ENCODE assay signal across 8 cellular contexts in genomic region chr19:40284501-40285352, GRCh38. TPM values are rescaled to one million over a fixed set of nuclear protein-coding genes. Genes with fewer than 3 reads are reported as not detected.
DNase-seq lines count a peak whose midpoint lies in the region; ATAC-seq and TF ChIP-seq lines count a peak whose summit lies in the region.

TSS of gene AKT2 (minus strand) at chr19:40285345. CDS start at chr19:40265267, 20,078 bp downstream.

- H3K9me3 Mint-ChIP-seq in CD4-positive, CD25-positive, alpha-beta regulatory T cell: peaks cover 0 to 2% (median 0%) of the 10 kb centered on the region in 7 donors
- H3K9me3 Mint-ChIP-seq in activated naive CD4-positive, alpha-beta T cell treated with anti-CD3 and anti-CD28 coated beads, Interleukin-2, amount 50 U/mL, for 72 hours: no peaks in the 10 kb centered on the region
- no peaks in the 10 kb centered on the region for H3K9me3 Mint-ChIP-seq in progenitor cell of endocrine pancreas (ENCODE audit: low read depth)

- peak within 1 kb of the TSS; percentile 95 for H3K27ac ChIP-seq in CD4-positive, CD25-positive, alpha-beta regulatory T cell (ENCODE audit: insufficient read depth, low read length, poor library complexity, severe bottlenecking)
- peak within 1 kb of the TSS; percentile 98 for H3K27ac ChIP-seq in cardiac muscle cell
- H3K27ac ChIP-seq in upper lobe of right lung: peak within 1 kb of the TSS; percentile 98

- peak; percentile 56 to 74 (median 74) for DNase-seq in CD4-positive, CD25-positive, alpha-beta regulatory T cell
- DNase-seq in SK-MEL-5 (ENCODE audit: low read depth, low spot score): peak; percentile 41
- DNase-seq in activated naive CD4-positive, alpha-beta T cell treated with anti-CD3 and anti-CD28 coated beads, Interleukin-2, amount 50 U/mL, for 72 hours (ENCODE audit: low spot score in 2 of 2): peak; percentile 73 to 79
- peak; percentile 66 to 88 for DNase-seq in cardiac muscle cell (ENCODE audit: low read depth in 1 of 2, low spot score in 1 of 2)
- DNase-seq in progenitor cell of endocrine pancreas (ENCODE audit: low spot score, unreplicated experiment): peak; percentile 85
- no peak for DNase-seq in upper lobe of right lung

- H3K27me3 Mint-ChIP-seq in CD4-positive, CD25-positive, alpha-beta regulatory T cell: no peaks in the 10 kb centered on the region
- no peaks in the 10 kb centered on the region for H3K27me3 Mint-ChIP-seq in progenitor cell of endocrine pancreas

- in situ Hi-C loops in SK-MEL-5 (cut with HindIII; ENCODE audit: low pct_unique_long_range_greater_than_20kb, low sequenced_read_pairs): no loop called here

- TF ChIP-seq CTCF in cardiac muscle cell (IDR thresholded peaks at IDR 0.05; ENCODE audit: low read depth, low read length) (no peak), progenitor cell of endocrine pancreas (IDR thresholded peaks at IDR 0.05; ENCODE audit: unreplicated experiment) (no peak), upper lobe of right lung (IDR thresholded peaks at IDR 0.05) (peak; percentile 5)

- H3K36me3 ChIP-seq in CD4-positive, CD25-positive, alpha-beta regulatory T cell (ENCODE audit: control insufficient read depth, insufficient read depth, low read length): peaks cover 6% of the 10 kb centered on the region
- no peaks in the 10 kb centered on the region for H3K36me3 ChIP-seq in cardiac muscle cell
- no peaks in the 10 kb centered on the region for H3K36me3 ChIP-seq in upper lobe of right lung

- H3K36me3 Mint-ChIP-seq in CD4-positive, CD25-positive, alpha-beta regulatory T cell: peaks cover 8% of the 10 kb centered on the region
- H3K36me3 Mint-ChIP-seq in activated naive CD4-positive, alpha-beta T cell treated with anti-CD3 and anti-CD28 coated beads, Interleukin-2, amount 50 U/mL, for 72 hours: peaks cover 7 to 12% of the 10 kb centered on the region in 2 donors
- H3K36me3 Mint-ChIP-seq in progenitor cell of endocrine pancreas (ENCODE audit: insufficient read depth): no peaks in the 10 kb centered on the region

- peak; percentile 49 for ATAC-seq in CD4-positive, CD25-positive, alpha-beta regulatory T cell (ENCODE audit: low read depth in 2 of 2)
- ATAC-seq in GM19438 (IDR thresholded peaks at IDR 0.05; ENCODE audit: low read depth, unreplicated experiment) (peak; percentile 19), HG03558 (IDR thresholded peaks at IDR 0.05; ENCODE audit: extremely low read depth, unreplicated experiment) (peak; percentile 12), upper lobe of right lung (peak; percentile 71)
- ATAC-seq in activated naive CD4-positive, alpha-beta T cell treated with anti-CD3 and anti-CD28 coated beads, Interleukin-2, amount 50 U/mL, for 72 hours: peak; percentile 64 to 65

- H3K4me1 Mint-ChIP-seq in CD4-positive, CD25-positive, alpha-beta regulatory T cell: peaks cover 12 to 65% (median 24%) of the 10 kb centered on the region in 4 donors
- H3K4me1 Mint-ChIP-seq in progenitor cell of endocrine pancreas (ENCODE audit: low read depth): peaks cover 26% of the 10 kb centered on the region

- H3K27ac Mint-ChIP-seq in CD4-positive, CD25-positive, alpha-beta regulatory T cell: peak within 1 kb of the TSS; percentile 97 to 100 (median 100)
- peak within 1 kb of the TSS; percentile 99 to 100 for H3K27ac Mint-ChIP-seq in activated naive CD4-positive, alpha-beta T cell treated with anti-CD3 and anti-CD28 coated beads, Interleukin-2, amount 50 U/mL, for 72 hours
- peak within 1 kb of the TSS; percentile 99 for H3K27ac Mint-ChIP-seq in progenitor cell of endocrine pancreas

- H3K9me3 ChIP-seq in CD4-positive, CD25-positive, alpha-beta regulatory T cell (ENCODE audit: control insufficient read depth in 2 of 2, low read length in 2 of 2): no peaks in the 10 kb centered on the region
- H3K9me3 ChIP-seq in cardiac muscle cell (ENCODE audit: low read depth) (no peaks in the 10 kb centered on the region), upper lobe of right lung (no peaks in the 10 kb centered on the region)

- intact Hi-C loops in upper lobe of right lung (cut with DNase I): no loop called here

- peak within 1 kb of the TSS; percentile 96 to 98 (median 98) for H3K4me3 Mint-ChIP-seq in CD4-positive, CD25-positive, alpha-beta regulatory T cell
- peak within 1 kb of the TSS; percentile 84 for H3K4me3 Mint-ChIP-seq in progenitor cell of endocrine pancreas (ENCODE audit: low read depth)

- H3K4me1 ChIP-seq in CD4-positive, CD25-positive, alpha-beta regulatory T cell (ENCODE audit: control insufficient read depth, insufficient read depth, low read length, poor library complexity, severe bottlenecking): peaks cover 48% of the 10 kb centered on the region
- H3K4me1 ChIP-seq in cardiac muscle cell (ENCODE audit: low read depth) (peaks cover 22% of the 10 kb centered on the region), upper lobe of right lung (peaks cover 40% of the 10 kb centered on the region)

- peak within 1 kb of the TSS; percentile 90 for H3K4me3 ChIP-seq in CD4-positive, CD25-positive, alpha-beta regulatory T cell (ENCODE audit: low read depth, low read length)
- H3K4me3 ChIP-seq in cardiac muscle cell (peak within 1 kb of the TSS; percentile 56), upper lobe of right lung (peak within 1 kb of the TSS; percentile 78)

- H3K27me3 ChIP-seq in CD4-positive, CD25-positive, alpha-beta regulatory T cell (ENCODE audit: control insufficient read depth, insufficient read depth, low read length): no peaks in the 10 kb centered on the region
- H3K27me3 ChIP-seq in cardiac muscle cell: no peaks in the 10 kb centered on the region
- no peaks in the 10 kb centered on the region for H3K27me3 ChIP-seq in upper lobe of right lung

RNA-seq across cellular contexts. Expression of gene AKT2, which starts in this region (rescaled TPM):
- 193 TPM for total RNA-seq in CD4-positive, CD25-positive, alpha-beta regulatory T cell
- 10 to 100 TPM; 16.4 to 26.2 (median 24.8) TPM for polyA plus RNA-seq in CD4-positive, CD25-positive, alpha-beta regulatory T cell
- total RNA-seq in SK-MEL-5 (2014; rRNA removed; shearing (Covaris generic)): 53.8 and 68.6 TPM in 2 replicates
- polyA plus RNA-seq in SK-MEL-5 (2015; cell fraction: cytosol; rRNA removed): 76.2 and 101 TPM in 2 replicates
- polyA plus RNA-seq in SK-MEL-5 (2015; cell fraction: nucleus; rRNA removed): 284 and 336 TPM in 2 replicates
- total RNA-seq in activated naive CD4-positive, alpha-beta T cell treated with anti-CD3 and anti-CD28 coated beads, Interleukin-2, amount 50 U/mL, for 72 hours: 100 to 1,000 TPM; 171 to 214 TPM
- 119 and 193 TPM in 2 replicates for total RNA-seq in cardiac muscle cell
- polyA plus RNA-seq in cardiac muscle cell: 60.1 and 80.1 TPM in 2 replicates
- 200 TPM in 2 replicates for total RNA-seq in progenitor cell of endocrine pancreas
- 103 TPM for total RNA-seq in upper lobe of right lung

Comparison
In these comparisons a context has a peak if more than half of its experiments do, and no peak if none do; other contexts are left out.
1. ATAC-seq: peak in every context shown above with its lines; median percentile 71 in upper lobe of right lung; 64 in activated naive CD4-positive, alpha-beta T cell treated with anti-CD3 and anti-CD28 coated beads, Interleukin-2, amount 50 U/mL, for 72 hours; 49 in CD4-positive, CD25-positive, alpha-beta regulatory T cell; 19 in GM19438; 12 in HG03558.